11 cellular contexts compared by ENCODE assay signal in genomic region chr6:34953084-34954025, GRCh38.
DNase-seq lines count a peak whose midpoint lies in the region; ATAC-seq, FAIRE-seq and TF ChIP-seq lines count a peak whose summit lies in the region.
"Had no signal": no experiment of that assay in that cellular context is flagged by ENCODE, and none has a peak within 500 bp of the region (broad histone marks: within the 10 kb centered on the region; RNA-seq: fewer than 3 reads in every experiment).

No MANE protein-coding gene starts in this region.

- peaks cover 4% of the 10 kb centered on the region for H3K79me1 ChIP-seq in H9 (ENCODE audit: insufficient read depth, low read depth, low read length, poor library complexity, severe bottlenecking)

- H3K36me3 Mint-ChIP-seq in H9 (ENCODE audit: insufficient read depth in 1 of 3, low read depth in 3 of 3): no peaks in the 10 kb centered on the region
- H3K36me3 Mint-ChIP-seq: mesothelial cell of epicardium had no signal

- H4K91ac ChIP-seq in H9 (ENCODE audit: insufficient read length, low read depth, low read length): no peak overlapping the region

- no peak overlapping the region for H2BK15ac ChIP-seq in H9 (ENCODE audit: low read depth, low read length)

- no peak for ATAC-seq in gastrocnemius medialis
- ATAC-seq in HG03521 (IDR thresholded peaks at IDR 0.05; ENCODE audit: unreplicated experiment): no peak
- ATAC-seq in HG03520 (IDR thresholded peaks at IDR 0.05; ENCODE audit: unreplicated experiment): no peak
- no peak for ATAC-seq in HG02759 (IDR thresholded peaks at IDR 0.05; ENCODE audit: unreplicated experiment)

- H3K36me3 ChIP-seq in endothelial cell of umbilical vein (ENCODE audit: control insufficient read depth in 2 of 2, extremely low read depth in 1 of 2, insufficient read depth in 2 of 2, low read length in 2 of 2): no peaks in the 10 kb centered on the region
- no peaks in the 10 kb centered on the region for H3K36me3 ChIP-seq in gastrocnemius medialis

- H4K20me1 ChIP-seq in H9 (ENCODE audit: control insufficient read depth, insufficient read depth, insufficient read length) (no peaks in the 10 kb centered on the region), endothelial cell of umbilical vein (replicated peaks; ENCODE audit: control insufficient read depth, extremely low read depth, insufficient read depth, low read length) (no peaks in the 10 kb centered on the region)

- peak overlapping the region; percentile 0 to 23 (median 16); a peak in 3 of 7 replicates for H3K27ac Mint-ChIP-seq in H9
- H3K27ac Mint-ChIP-seq: mesothelial cell of epicardium had no signal

- dilution Hi-C loops in endothelial cell of umbilical vein (cut with MboI; ENCODE audit: extremely low pct_ligation_motif_present, low sequenced_read_pairs): no loop called here

- in situ Hi-C loops in gastrocnemius medialis (cut with MboI; ENCODE audit: low sequenced_read_pairs in 4 of 4): no loop called here

- no peak overlapping the region for H3K27ac ChIP-seq in H9 (ENCODE audit: insufficient read length, low read depth, low read length)
- no peak overlapping the region for H3K27ac ChIP-seq in endothelial cell of umbilical vein (ENCODE audit: insufficient read depth, low read depth, low read length)
- peak overlapping the region in 3 of 4 donors; percentile 22 to 51 (median 34) for H3K27ac ChIP-seq in gastrocnemius medialis
- H3K27ac ChIP-seq: SK-N-MC had no signal

- H3K9ac ChIP-seq in H9 (ENCODE audit: extremely low read depth, insufficient read length, low read length) (no peak overlapping the region), endothelial cell of umbilical vein (replicated peaks; ENCODE audit: extremely low read depth, insufficient read depth, low read length) (no peak overlapping the region)

- H3K18ac ChIP-seq in H9 (ENCODE audit: insufficient read length, low read depth, low read length): no peak overlapping the region

- H3K23me2 ChIP-seq in H9 (ENCODE audit: insufficient read length, low read depth, low read length, poor library complexity, severe bottlenecking): no peaks in the 10 kb centered on the region

- no peak overlapping the region for H3K56ac ChIP-seq in H9 (ENCODE audit: insufficient read length, low read depth, low read length)

- intact Hi-C loops in endothelial cell of umbilical vein (cut with micrococcal nuclease) (loop anchor here (10.0 kb wide), 1 partner anchor 59 kb away; no protein-coding TSS in a partner anchor), gastrocnemius medialis (cut with DNase I; ENCODE audit: low total_unique reads) (no loop called here)

- H2AFZ ChIP-seq in H9 (ENCODE audit: low read length) (no peak overlapping the region), endothelial cell of umbilical vein (ENCODE audit: low read depth, low read length) (no peak overlapping the region)

- H3K4me1 Mint-ChIP-seq in H9: peaks cover 13 to 24% of the 10 kb centered on the region in 2 experiments

- BruUV-seq in endothelial cell of umbilical vein (replicated peaks; lab: Mats Ljungman, UMichigan): no TSS peak

- H3K4me3 Mint-ChIP-seq in H9: no peak overlapping the region
- H3K4me3 Mint-ChIP-seq: mesothelial cell of epicardium had no signal

- H2BK12ac ChIP-seq in H9 (ENCODE audit: insufficient read length, low read depth, low read length): no peak overlapping the region

- no CpG with 5 or more reads among the region's 2 CpGs for WGBS in H9 (ENCODE audit: extremely low coverage, insufficient read length, low lambda C conversion rate)

- H2BK5ac ChIP-seq in H9 (ENCODE audit: insufficient read length, low read length): no peak overlapping the region

- H2BK120ac ChIP-seq in H9 (ENCODE audit: low read depth, low read length, poor library complexity, severe bottlenecking): no peak overlapping the region

- H4K8ac ChIP-seq in H9 (replicated peaks; ENCODE audit: insufficient read length, low read depth, low read length): no peak overlapping the region

- CTCF ChIA-PET in endothelial cell of umbilical vein (lab: Charles Lee): interaction anchor here (1.1 to 1.5 kb wide), 2 partner anchors 20 to 34 kb away, joined by 3 read pairs; no protein-coding TSS in a partner anchor

- H3K4me3 ChIP-seq in endothelial cell of umbilical vein (replicated peaks in 1 of 3; ENCODE audit: insufficient read depth in 1 of 3, low read depth in 1 of 3, low read length in 3 of 3) (no peak overlapping the region), gastrocnemius medialis (no peak overlapping the region)
- H3K4me3 ChIP-seq: SK-N-MC had no signal

- H3K4me2 ChIP-seq in H9 (ENCODE audit: insufficient read depth, insufficient read length, low read length): no peak overlapping the region
- no peak overlapping the region for H3K4me2 ChIP-seq in endothelial cell of umbilical vein (ENCODE audit: insufficient read depth, low read length)

- 0 out of 2 replicates have a peak, but pooled peaks cover 1% of the 10 kb centered on the region for H3K79me2 ChIP-seq in H9 (ENCODE audit: insufficient read depth, low read length)
- H3K79me2 ChIP-seq in endothelial cell of umbilical vein (ENCODE audit: control insufficient read depth, insufficient read depth, low read length): no peaks in the 10 kb centered on the region

- H3K9me3 Mint-ChIP-seq in H9: no peaks in the 10 kb centered on the region
- H3K9me3 Mint-ChIP-seq: mesothelial cell of epicardium had no signal

- no peak for TF ChIP-seq CTCF in H9 (conservative IDR thresholded peaks at IDR 0.05)
- TF ChIP-seq CTCF in endothelial cell of umbilical vein (IDR thresholded peaks at IDR 0.05; ENCODE audit: extremely low read depth in 1 of 2, insufficient read depth in 1 of 2, low read depth in 1 of 2, low read length in 2 of 2): no peak
- TF ChIP-seq CTCF in gastrocnemius medialis (IDR thresholded peaks at IDR 0.05 in 4 of 5, conservative IDR thresholded peaks at IDR 0.05 in 1 of 5): no peak

- no peaks in the 10 kb centered on the region for H3K27me3 Mint-ChIP-seq in H9 (ENCODE audit: low read depth)

- no peak overlapping the region for H3K23ac ChIP-seq in H9 (ENCODE audit: insufficient read length, low read depth, low read length)

- H3K4me1 ChIP-seq in H9 (ENCODE audit: insufficient read depth, low read length) (no peaks in the 10 kb centered on the region; the same call in 1 of the 2 replicates), endothelial cell of umbilical vein (ENCODE audit: control insufficient read depth, extremely low read depth, insufficient read depth, low read length) (peaks cover 3% of the 10 kb centered on the region), gastrocnemius medialis (peaks cover 16 to 42% of the 10 kb centered on the region in 2 donors)

- no peak overlapping the region for H2AK5ac ChIP-seq in H9 (ENCODE audit: insufficient read length, low read length)

- no peak for TF ChIP-seq POLR2A in endothelial cell of umbilical vein (IDR thresholded peaks at IDR 0.05; ENCODE audit: low read depth, low read length)
- TF ChIP-seq POLR2A in gastrocnemius medialis (IDR thresholded peaks at IDR 0.05): no peak

- H3K27me3 ChIP-seq in H9 (ENCODE audit: insufficient read depth, low read length) (no peaks in the 10 kb centered on the region), endothelial cell of umbilical vein (ENCODE audit: control insufficient read depth in 2 of 2, insufficient read depth in 2 of 2, low read length in 2 of 2) (no peaks in the 10 kb centered on the region), gastrocnemius medialis (no peaks in the 10 kb centered on the region)

- no peak overlapping the region for H3K4ac ChIP-seq in H9 (ENCODE audit: low read depth, low read length)

- no peaks in the 10 kb centered on the region for H3K9me1 ChIP-seq in endothelial cell of umbilical vein (replicated peaks; ENCODE audit: control insufficient read depth, extremely low read depth, insufficient read depth, low read length)

- H4K5ac ChIP-seq in H9 (ENCODE audit: insufficient read length, low read depth, low read length): no peak overlapping the region

- no peak for DNase-seq in H9
- DNase-seq in NCI-H510A treated with DMSO at 0.1 percent for 48 hours (lab: John Stamatoyannopoulos, UW): peak; percentile 74
- DNase-seq in endothelial cell of umbilical vein (ENCODE audit: low read depth, low spot score): peak; percentile 70
- DNase-seq in gastrocnemius medialis: no peak
- DNase-seq in stimulated activated CD4-positive, alpha-beta T cell treated with anti-CD3 and anti-CD28 coated beads, Interleukin-12 subunit alpha, Interleukin-12 subunit beta, amount 100 ng/mL, for 4 hours: no peak
- DNase-seq: activated naive CD4-positive, alpha-beta T cell had no signal

- POLR2A ChIA-PET in endothelial cell of umbilical vein (lab: Charles Lee): interaction anchor here (0.6 to 0.7 kb wide), 2 partner anchors 16 to 114 kb away, joined by 3 read pairs; no protein-coding TSS in a partner anchor

- FAIRE-seq in endothelial cell of umbilical vein (lab: Jason Lieb, UNC): no peak

- no peaks in the 10 kb centered on the region for H3K9me3 ChIP-seq in H9 (ENCODE audit: control insufficient read depth, low read depth, low read length)
- H3K9me3 ChIP-seq in endothelial cell of umbilical vein (replicated peaks; ENCODE audit: control insufficient read depth, insufficient read depth, low read length): no peaks in the 10 kb centered on the region
- no peaks in the 10 kb centered on the region for H3K9me3 ChIP-seq in gastrocnemius medialis

- no peak overlapping the region for H3K14ac ChIP-seq in H9 (ENCODE audit: insufficient read depth, low read length)

- H2BK20ac ChIP-seq in H9 (ENCODE audit: low read depth, low read length, poor library complexity, severe bottlenecking): no peak overlapping the region

- no peak overlapping the region for H3T11ph ChIP-seq in H9 (ENCODE audit: low read length)

TF ChIP-seq in endothelial cell of umbilical vein, 7 proteins besides CTCF, POLR2A, EP300 and RAD21:
- TF ChIP-seq JUN (IDR thresholded peaks at IDR 0.05; ENCODE audit: borderline replicate concordance, insufficient read depth, insufficient read length, low read depth): peak; percentile 74
- peak; percentile 54 for TF ChIP-seq FOS (IDR thresholded peaks at IDR 0.05; ENCODE audit: borderline replicate concordance, insufficient read depth, low read length)
- no peak for TF ChIP-seq MAX (IDR thresholded peaks at IDR 0.05; ENCODE audit: insufficient read depth, insufficient read length)

Comparison
In these comparisons a context has a peak if more than half of its experiments do, and no peak if none do; other contexts are left out.
1. DNase-seq: peak in NCI-H510A treated with DMSO at 0.1 percent for 48 hours (single experiment) and endothelial cell of umbilical vein (single experiment); none in H9 (single experiment), gastrocnemius medialis (0 of 2) and stimulated activated CD4-positive, alpha-beta T cell treated with anti-CD3 and anti-CD28 coated beads, Interleukin-12 subunit alpha, Interleukin-12 subunit beta, amount 100 ng/mL, for 4 hours (single experiment).
2. H3K27ac ChIP-seq: peak in gastrocnemius medialis (3 of 4); none in H9 (single experiment) and endothelial cell of umbilical vein (single experiment).